Comparison of ENCODE assay signal across 1 cellular context in genomic region chr12:38149395-38150073, GRCh38.
TF ChIP-seq lines count a peak whose summit lies in the region.

No MANE protein-coding gene starts in this region.

TF ChIP-seq in endothelial cell of umbilical vein, 7 proteins besides CTCF, POLR2A, EP300 and RAD21:
- TF ChIP-seq JUN (IDR thresholded peaks at IDR 0.05; ENCODE audit: borderline replicate concordance, insufficient read depth, insufficient read length, low read depth) (no peak), FOS (IDR thresholded peaks at IDR 0.05; ENCODE audit: borderline replicate concordance, insufficient read depth, low read length) (no peak), EZH2 (IDR thresholded peaks at IDR 0.05; ENCODE audit: borderline replicate concordance, low read depth, low read length, severe bottlenecking) (no peak), POLR2AphosphoS5 (IDR thresholded peaks at IDR 0.05; ENCODE audit: insufficient read depth, low read depth, low read length) (no peak), MYC (IDR thresholded peaks at IDR 0.05; ENCODE audit: low read depth, low read length) (no peak), GATA2 (IDR thresholded peaks at IDR 0.05; ENCODE audit: insufficient read depth, insufficient read length, low read depth, low read length) (no peak)
- TF ChIP-seq, protein P1, sequence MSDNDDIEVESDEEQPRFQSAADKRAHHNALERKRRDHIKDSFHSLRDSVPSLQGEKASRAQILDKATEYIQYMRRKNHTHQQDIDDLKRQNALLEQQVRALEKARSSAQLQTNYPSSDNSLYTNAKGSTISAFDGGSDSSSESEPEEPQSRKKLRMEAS (IDR thresholded peaks at IDR 0.05; ENCODE audit: insufficient read depth, insufficient read length), result no peak
